Comparison of ENCODE assay signal across 1 cellular context in genomic region chr1:43970911-43971310, GRCh38.
TF ChIP-seq lines count a peak whose summit lies in the region.

No MANE protein-coding gene starts in this region.

TF ChIP-seq in GM12878, 131 proteins besides CTCF, POLR2A, EP300 and RAD21:
- TF ChIP-seq FOXK2 (IDR thresholded peaks at IDR 0.05): no peak
- TF ChIP-seq, protein P1, sequence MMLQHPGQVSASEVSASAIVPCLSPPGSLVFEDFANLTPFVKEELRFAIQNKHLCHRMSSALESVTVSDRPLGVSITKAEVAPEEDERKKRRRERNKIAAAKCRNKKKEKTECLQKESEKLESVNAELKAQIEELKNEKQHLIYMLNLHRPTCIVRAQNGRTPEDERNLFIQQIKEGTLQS (IDR thresholded peaks at IDR 0.05; ENCODE audit: borderline replicate concordance, extremely low read depth, low read depth, low read length): no peak
- no peak for TF ChIP-seq HCFC1 (IDR thresholded peaks at IDR 0.05; ENCODE audit: low read length)
- TF ChIP-seq ZNF217 (IDR thresholded peaks at IDR 0.05): no peak
- no peak for TF ChIP-seq BCL3 (IDR thresholded peaks at IDR 0.05; ENCODE audit: borderline replicate concordance, insufficient read depth, low read depth, low read length, poor library complexity, severe bottlenecking)
- TF ChIP-seq JUND (IDR thresholded peaks at IDR 0.05; ENCODE audit: low read depth, low read length): no peak
- TF ChIP-seq, protein P2, sequence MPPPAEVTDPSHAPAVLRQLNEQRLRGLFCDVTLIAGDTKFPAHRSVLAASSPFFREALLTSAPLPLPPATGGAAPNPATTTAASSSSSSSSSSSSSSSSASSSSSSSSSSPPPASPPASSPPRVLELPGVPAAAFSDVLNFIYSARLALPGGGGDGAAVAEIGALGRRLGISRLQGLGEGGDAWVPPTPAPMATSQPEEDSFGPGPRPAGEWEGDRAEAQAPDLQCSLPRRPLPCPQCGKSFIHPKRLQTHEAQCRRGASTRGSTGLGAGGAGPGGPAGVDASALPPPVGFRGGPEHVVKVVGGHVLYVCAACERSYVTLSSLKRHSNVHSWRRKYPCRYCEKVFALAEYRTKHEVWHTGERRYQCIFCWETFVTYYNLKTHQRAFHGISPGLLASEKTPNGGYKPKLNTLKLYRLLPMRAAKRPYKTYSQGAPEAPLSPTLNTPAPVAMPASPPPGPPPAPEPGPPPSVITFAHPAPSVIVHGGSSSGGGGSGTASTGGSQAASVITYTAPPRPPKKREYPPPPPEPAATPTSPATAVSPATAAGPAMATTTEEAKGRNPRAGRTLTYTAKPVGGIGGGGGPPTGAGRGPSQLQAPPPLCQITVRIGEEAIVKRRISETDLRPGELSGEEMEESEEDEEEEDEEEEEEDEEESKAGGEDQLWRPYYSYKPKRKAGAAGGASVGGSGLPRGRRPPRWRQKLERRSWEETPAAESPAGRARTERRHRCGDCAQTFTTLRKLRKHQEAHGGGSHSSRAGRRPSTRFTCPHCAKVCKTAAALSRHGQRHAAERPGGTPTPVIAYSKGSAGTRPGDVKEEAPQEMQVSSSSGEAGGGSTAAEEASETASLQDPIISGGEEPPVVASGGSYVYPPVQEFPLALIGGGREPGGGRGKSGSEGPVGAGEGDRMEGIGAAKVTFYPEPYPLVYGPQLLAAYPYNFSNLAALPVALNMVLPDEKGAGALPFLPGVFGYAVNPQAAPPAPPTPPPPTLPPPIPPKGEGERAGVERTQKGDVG (CRISPR knock-in tag; IDR thresholded peaks at IDR 0.05): no peak
- TF ChIP-seq SP1 (IDR thresholded peaks at IDR 0.05; ENCODE audit: low read depth, low read length): no peak
- no peak for TF ChIP-seq HDAC6 (IDR thresholded peaks at IDR 0.05; ENCODE audit: unreplicated experiment)
- no peak for TF ChIP-seq SUPT20H (IDR thresholded peaks at IDR 0.05; ENCODE audit: borderline replicate concordance, control insufficient read depth, low read depth, low read length)
- no peak for TF ChIP-seq ESRRA (IDR thresholded peaks at IDR 0.05; ENCODE audit: low read length)
- no peak for TF ChIP-seq FOXM1 (IDR thresholded peaks at IDR 0.05; ENCODE audit: low read depth, low read length)
- no peak for TF ChIP-seq CHD4 (IDR thresholded peaks at IDR 0.05)
- TF ChIP-seq, protein P3, sequence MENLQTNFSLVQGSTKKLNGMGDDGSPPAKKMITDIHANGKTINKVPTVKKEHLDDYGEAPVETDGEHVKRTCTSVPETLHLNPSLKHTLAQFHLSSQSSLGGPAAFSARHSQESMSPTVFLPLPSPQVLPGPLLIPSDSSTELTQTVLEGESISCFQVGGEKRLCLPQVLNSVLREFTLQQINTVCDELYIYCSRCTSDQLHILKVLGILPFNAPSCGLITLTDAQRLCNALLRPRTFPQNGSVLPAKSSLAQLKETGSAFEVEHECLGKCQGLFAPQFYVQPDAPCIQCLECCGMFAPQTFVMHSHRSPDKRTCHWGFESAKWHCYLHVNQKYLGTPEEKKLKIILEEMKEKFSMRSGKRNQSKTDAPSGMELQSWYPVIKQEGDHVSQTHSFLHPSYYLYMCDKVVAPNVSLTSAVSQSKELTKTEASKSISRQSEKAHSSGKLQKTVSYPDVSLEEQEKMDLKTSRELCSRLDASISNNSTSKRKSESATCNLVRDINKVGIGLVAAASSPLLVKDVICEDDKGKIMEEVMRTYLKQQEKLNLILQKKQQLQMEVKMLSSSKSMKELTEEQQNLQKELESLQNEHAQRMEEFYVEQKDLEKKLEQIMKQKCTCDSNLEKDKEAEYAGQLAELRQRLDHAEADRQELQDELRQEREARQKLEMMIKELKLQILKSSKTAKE (IDR thresholded peaks at IDR 0.05; ENCODE audit: low read depth, poor library complexity, severe bottlenecking): no peak
- TF ChIP-seq ZNF592 (IDR thresholded peaks at IDR 0.05): no peak
TF ChIP-seq in GM12878: peak in this region for 0.
